In the genomic region with DNA sequence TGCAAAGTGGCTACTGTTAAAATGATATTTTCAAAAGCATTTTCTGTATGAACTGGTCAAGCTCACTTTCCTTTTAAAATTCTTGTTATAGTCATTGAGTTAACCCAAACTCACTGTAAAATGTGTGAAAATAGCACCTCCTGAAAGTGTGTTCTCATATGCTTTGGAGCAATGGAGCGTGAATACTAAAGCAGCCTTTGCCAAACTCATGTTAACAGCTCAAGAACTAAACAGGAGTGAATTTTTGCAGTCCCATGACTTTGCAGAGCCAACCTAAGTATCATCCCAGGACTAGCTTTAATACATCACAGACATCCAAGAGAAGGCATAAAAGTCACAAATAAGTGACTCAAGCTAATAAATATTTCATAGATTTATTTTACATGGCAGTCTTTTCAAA, we compare ENCODE assay signal across 12 cellular contexts. TPM values are rescaled to one million over a fixed set of nuclear protein-coding genes. Genes with fewer than 3 reads are reported as not detected.
DNase-seq lines count a peak whose midpoint lies in the region; ATAC-seq and TF ChIP-seq lines count a peak whose summit lies in the region.
"Had no signal": no experiment of that assay in that cellular context is flagged by ENCODE, and none has a peak within 500 bp of the region (broad histone marks: within the 10 kb centered on the region; RNA-seq: fewer than 3 reads in every experiment).

No MANE protein-coding gene starts in this region.

- H3K9me3 ChIP-seq in BLaER1 (no peaks in the 10 kb centered on the region; the same call in 1 of the 2 replicates), PC-3 (ENCODE audit: low read length) (no peaks in the 10 kb centered on the region)
- H3K9me3 ChIP-seq: SJCRH30 had no signal

- no peaks in the 10 kb centered on the region for H3F3A ChIP-seq in PC-3 (ENCODE audit: low read length, unreplicated experiment)

- CTCF ChIA-PET in PC-3 (lab: Charles Lee), result no interaction called here

- H3K36me3 ChIP-seq in BLaER1, result no peaks in the 10 kb centered on the region
- no peaks in the 10 kb centered on the region for H3K36me3 ChIP-seq in PC-3 (ENCODE audit: low read depth, low read length)
- H3K36me3 ChIP-seq: SJCRH30 had no signal

- H3K9ac ChIP-seq in BLaER1, result no peak overlapping the region
- peak overlapping the region; percentile 92; the same call in 1 of the 2 replicates for H3K9ac ChIP-seq in PC-3 (ENCODE audit: low read length)

- no peaks in the 10 kb centered on the region for H3K9me2 ChIP-seq in PC-3 (replicated peaks; ENCODE audit: low read length)

- H4K20me1 ChIP-seq in BLaER1 (peaks cover 61% of the 10 kb centered on the region), PC-3 (ENCODE audit: low read length) (peaks cover 25% of the 10 kb centered on the region)

- peak overlapping the region; percentile 83 for H3K4me3 ChIP-seq in BLaER1
- H3K4me3 ChIP-seq in PC-3 (ENCODE audit: low read length), result peak overlapping the region; percentile 77

- DNase-seq in PC-3 (no peak), foreskin keratinocyte (no peak), foreskin melanocyte (no peak), AG20443 (ENCODE audit: low spot score) (no peak), NCI-H1417 (lab: John Stamatoyannopoulos, UW) (no peak)
- DNase-seq: amniotic stem cell; left colon; SJCRH30; stimulated activated CD4-positive, alpha-beta T cell treated with anti-CD3 and anti-CD28 coated beads, Interleukin-2, amount 100 ng/mL, for 24 hours had no signal

- H3K27ac ChIP-seq in BLaER1 (no peak overlapping the region), PC-3 (ENCODE audit: low read length) (no peak overlapping the region), foreskin keratinocyte (peak overlapping the region; percentile 99)
- H3K27ac ChIP-seq: SJCRH30 had no signal

- intact Hi-C loops in PC-3 (cut with micrococcal nuclease), result loop anchor here (5.0 kb wide), 2 partner anchors 33 to 103 kb away; no protein-coding TSS in a partner anchor

- H3K79me2 ChIP-seq in PC-3 (ENCODE audit: low read length), result peaks cover 73% of the 10 kb centered on the region

- BruUV-seq in PC-3 (replicated peaks; lab: Mats Ljungman, UMichigan), result no TSS peak

- ATAC-seq in GM19351 (IDR thresholded peaks at IDR 0.05; ENCODE audit: unreplicated experiment) (peak; percentile 37), PC-3 (no peak), foreskin keratinocyte (no peak), HG02678 (IDR thresholded peaks at IDR 0.05; ENCODE audit: unreplicated experiment) (no peak)
- ATAC-seq: left colon had no signal

- peaks cover 39% of the 10 kb centered on the region for H3K4me1 ChIP-seq in BLaER1
- H3K4me1 ChIP-seq in PC-3 (ENCODE audit: insufficient read depth, low read length), result peaks cover 22% of the 10 kb centered on the region
- peaks cover 25% of the 10 kb centered on the region for H3K4me1 ChIP-seq in foreskin keratinocyte
- H3K4me1 ChIP-seq: SJCRH30 had no signal

- POLR2A ChIA-PET in PC-3 (lab: Charles Lee; ENCODE audit: unreplicated experiment), result interaction anchor here (0.6 kb wide), 1 partner anchor 32 kb away, joined by 3 read pairs; no protein-coding TSS in a partner anchor

- H3K27me3 ChIP-seq in BLaER1, result peaks cover 77% of the 10 kb centered on the region
- no peaks in the 10 kb centered on the region for H3K27me3 ChIP-seq in PC-3 (ENCODE audit: low read length)
- H3K27me3 ChIP-seq in foreskin keratinocyte, result no peaks in the 10 kb centered on the region
- H3K27me3 ChIP-seq: SJCRH30 had no signal

- H3K4me2 ChIP-seq in BLaER1 (peak overlapping the region; percentile 65), PC-3 (ENCODE audit: low read length) (peak overlapping the region; percentile 84)

- TF ChIP-seq CTCF in PC-3 (conservative IDR thresholded peaks at IDR 0.05; ENCODE audit: low read depth, low read length), result no peak
- TF ChIP-seq CTCF in foreskin keratinocyte (conservative IDR thresholded peaks at IDR 0.05), result no peak

- H2AFZ ChIP-seq in PC-3 (ENCODE audit: low read length), result no peak overlapping the region

RNA-seq across cellular contexts. Expression of a gene that starts 2.3 kb away (rescaled TPM):
- 12.7 and 14.2 TPM in 2 replicates for total RNA-seq in PC-3 (2014; rRNA removed)
- total RNA-seq in foreskin keratinocyte, result 17.3 and 20.0 TPM in 2 replicates
- polyA plus RNA-seq in foreskin keratinocyte, result 5.3 and 5.8 TPM in 2 replicates

RNA-seq across cellular contexts. Expression of a gene that starts 43.1 kb away (rescaled TPM):
- total RNA-seq in PC-3 (2014; rRNA removed) (0.23 and 0.29 TPM in 2 replicates), foreskin keratinocyte (0.07 and 0.11 TPM in 2 replicates)
- 0.03 TPM in 2 replicates for polyA plus RNA-seq in foreskin keratinocyte
- total RNA-seq: left colon had no signal
